In the genomic region with DNA sequence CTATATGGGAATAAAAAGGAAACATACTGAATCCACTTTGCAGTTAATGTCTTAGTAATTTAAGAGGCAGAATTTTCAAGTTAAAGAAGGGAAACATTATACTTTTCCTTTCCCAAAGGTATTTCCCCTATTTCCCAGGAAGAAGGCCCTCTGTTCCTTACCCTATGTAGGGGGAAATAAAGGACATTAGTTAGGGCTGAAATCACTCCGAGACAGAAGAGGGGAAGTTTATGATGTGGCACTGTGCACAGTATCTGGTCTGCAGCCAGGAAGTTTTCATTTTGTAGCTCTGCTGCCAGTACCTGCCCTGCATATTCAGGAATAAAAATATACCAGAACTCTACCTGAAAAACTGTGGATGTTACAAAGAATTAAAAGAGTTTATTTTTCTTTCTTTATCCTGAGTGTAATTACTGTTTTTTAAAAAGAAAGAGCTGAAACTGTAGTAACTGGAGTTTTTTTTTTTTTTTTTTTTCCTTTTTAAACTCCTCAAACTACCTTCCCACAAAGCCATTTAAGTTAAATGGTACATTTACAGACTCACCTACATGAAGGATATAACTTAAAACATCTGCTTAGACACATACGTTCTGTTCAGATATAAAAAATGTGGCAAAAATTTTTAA, we compare ENCODE assay signal across 11 cellular contexts. TPM values are rescaled to one million over a fixed set of nuclear protein-coding genes. Genes with fewer than 3 reads are reported as not detected.
DNase-seq lines count a peak whose midpoint lies in the region; ATAC-seq and TF ChIP-seq lines count a peak whose summit lies in the region.
"Had no signal": no experiment of that assay in that cellular context is flagged by ENCODE, and none has a peak within 500 bp of the region (broad histone marks: within the 10 kb centered on the region; RNA-seq: fewer than 3 reads in every experiment).

No MANE protein-coding gene starts in this region.

- DNase-seq in NCI-H2227 treated with DMSO at 0.1 percent for 48 hours (lab: John Stamatoyannopoulos, UW) = peak; percentile 27
- no peak for DNase-seq in NCI-H2227 (lab: John Stamatoyannopoulos, UW; ENCODE audit: unreplicated experiment)
- peak; percentile 35 for DNase-seq in LoVo (ENCODE audit: low spot score)
- DNase-seq in dermis blood vessel endothelial cell = peak; percentile 54
- DNase-seq in thoracic aorta (ENCODE audit: low spot score) = no peak
- DNase-seq in nephron progenitor cell = no peak
- DNase-seq: SIG-M5; stimulated activated naive CD8-positive, alpha-beta T cell treated with anti-CD3 and anti-CD28 coated beads, Interleukin-15, amount 100 ng/mL, for 72 hours had no signal

- ATAC-seq in thoracic aorta (ENCODE audit: insufficient number of reproducible peaks, low FRiP score, low read depth) = no peak
- no peak for ATAC-seq in GM19452 (IDR thresholded peaks at IDR 0.05; ENCODE audit: unreplicated experiment)
- ATAC-seq in activated T-helper 17 cell treated with anti-CD3 and anti-CD28 coated beads, Interleukin-2, amount 50 U/mL, for 72 hours (replicated peaks) = no peak
- ATAC-seq: stimulated activated naive CD8-positive, alpha-beta T cell treated with anti-CD3 and anti-CD28 coated beads, Interleukin-15, amount 100 ng/mL, for 72 hours had no signal

- peaks cover 18% of the 10 kb centered on the region for H3K27me3 Mint-ChIP-seq in activated T-helper 17 cell treated with anti-CD3 and anti-CD28 coated beads, Interleukin-2, amount 50 U/mL, for 72 hours
- peaks cover 13% of the 10 kb centered on the region for H3K27me3 Mint-ChIP-seq in nephron progenitor cell (ENCODE audit: low read depth, poor library complexity)

- H3K36me3 ChIP-seq in thoracic aorta = no peaks in the 10 kb centered on the region

- H3K9me3 ChIP-seq in thoracic aorta = no peaks in the 10 kb centered on the region

- TF ChIP-seq CTCF in thoracic aorta (IDR thresholded peaks at IDR 0.05) = no peak
- no peak for TF ChIP-seq CTCF in nephron progenitor cell (IDR thresholded peaks at IDR 0.05)

- no peak overlapping the region for H3K4me3 Mint-ChIP-seq in activated T-helper 17 cell treated with anti-CD3 and anti-CD28 coated beads, Interleukin-2, amount 50 U/mL, for 72 hours
- H3K4me3 Mint-ChIP-seq in nephron progenitor cell = no peak overlapping the region
- H3K4me3 Mint-ChIP-seq: stimulated activated naive CD8-positive, alpha-beta T cell treated with anti-CD3 and anti-CD28 coated beads, Interleukin-15, amount 100 ng/mL, for 72 hours had no signal

- H3K27ac ChIP-seq in thoracic aorta = peak overlapping the region; percentile 21 to 64
- H3K27ac ChIP-seq: 22Rv1 had no signal

- no peaks in the 10 kb centered on the region for H3K4me1 Mint-ChIP-seq in activated T-helper 17 cell treated with anti-CD3 and anti-CD28 coated beads, Interleukin-2, amount 50 U/mL, for 72 hours
- H3K4me1 Mint-ChIP-seq in nephron progenitor cell = no peaks in the 10 kb centered on the region
- H3K4me1 Mint-ChIP-seq: stimulated activated naive CD8-positive, alpha-beta T cell treated with anti-CD3 and anti-CD28 coated beads, Interleukin-15, amount 100 ng/mL, for 72 hours had no signal

- H3K36me3 Mint-ChIP-seq in activated T-helper 17 cell treated with anti-CD3 and anti-CD28 coated beads, Interleukin-2, amount 50 U/mL, for 72 hours (ENCODE audit: low read depth) = no peaks in the 10 kb centered on the region
- H3K36me3 Mint-ChIP-seq in nephron progenitor cell (ENCODE audit: low read depth) = no peaks in the 10 kb centered on the region

- peaks cover 40 to 61% of the 10 kb centered on the region in 2 donors for H3K4me1 ChIP-seq in thoracic aorta (ENCODE audit: control insufficient read depth in 1 of 2, low read depth in 2 of 2)

- no peak overlapping the region for H3K27ac Mint-ChIP-seq in activated T-helper 17 cell treated with anti-CD3 and anti-CD28 coated beads, Interleukin-2, amount 50 U/mL, for 72 hours
- no peak overlapping the region for H3K27ac Mint-ChIP-seq in nephron progenitor cell
- H3K27ac Mint-ChIP-seq: stimulated activated naive CD8-positive, alpha-beta T cell treated with anti-CD3 and anti-CD28 coated beads, Interleukin-15, amount 100 ng/mL, for 72 hours had no signal

- H3K27me3 ChIP-seq in thoracic aorta (replicated peaks; ENCODE audit: insufficient read depth) = no peaks in the 10 kb centered on the region

- peak overlapping the region; percentile 86 for H3K4me3 ChIP-seq in thoracic aorta

- H3K9me3 Mint-ChIP-seq in activated T-helper 17 cell treated with anti-CD3 and anti-CD28 coated beads, Interleukin-2, amount 50 U/mL, for 72 hours = no peaks in the 10 kb centered on the region
- no peaks in the 10 kb centered on the region for H3K9me3 Mint-ChIP-seq in nephron progenitor cell
- H3K9me3 Mint-ChIP-seq: stimulated activated naive CD8-positive, alpha-beta T cell treated with anti-CD3 and anti-CD28 coated beads, Interleukin-15, amount 100 ng/mL, for 72 hours had no signal

RNA-seq across cellular contexts. Expression of a gene that starts 7.3 kb away (rescaled TPM):
- 132 and 169 TPM in 2 replicates for total RNA-seq in dermis blood vessel endothelial cell
- total RNA-seq in thoracic aorta = 100 to 1,000 TPM in 1 of 2 donors, 10 to 100 TPM in 1; 94.0 to 104 TPM
- under 1 TPM in 1 of 2 donors, not detected in 1; 0.77 TPM for total RNA-seq in activated T-helper 17 cell treated with anti-CD3 and anti-CD28 coated beads, Interleukin-2, amount 50 U/mL, for 72 hours

Comparison
In these comparisons a context has a peak if more than half of its experiments do, and no peak if none do; other contexts are left out.
1. DNase-seq: peak in NCI-H2227 treated with DMSO at 0.1 percent for 48 hours (single experiment), LoVo (single experiment) and dermis blood vessel endothelial cell (single experiment); none in NCI-H2227 (single experiment), thoracic aorta (single experiment) and nephron progenitor cell (single experiment).
2. RNA of a gene that starts 7.3 kb away (total RNA-seq): 132 to 169 TPM in dermis blood vessel endothelial cell and 94.0 to 104 TPM in thoracic aorta; 0.77 TPM in activated T-helper 17 cell treated with anti-CD3 and anti-CD28 coated beads, Interleukin-2, amount 50 U/mL, for 72 hours; every median in the first group is over 10 times any median in the second.